Comparison of ENCODE assay signal across 8 cellular contexts in the genomic region with DNA sequence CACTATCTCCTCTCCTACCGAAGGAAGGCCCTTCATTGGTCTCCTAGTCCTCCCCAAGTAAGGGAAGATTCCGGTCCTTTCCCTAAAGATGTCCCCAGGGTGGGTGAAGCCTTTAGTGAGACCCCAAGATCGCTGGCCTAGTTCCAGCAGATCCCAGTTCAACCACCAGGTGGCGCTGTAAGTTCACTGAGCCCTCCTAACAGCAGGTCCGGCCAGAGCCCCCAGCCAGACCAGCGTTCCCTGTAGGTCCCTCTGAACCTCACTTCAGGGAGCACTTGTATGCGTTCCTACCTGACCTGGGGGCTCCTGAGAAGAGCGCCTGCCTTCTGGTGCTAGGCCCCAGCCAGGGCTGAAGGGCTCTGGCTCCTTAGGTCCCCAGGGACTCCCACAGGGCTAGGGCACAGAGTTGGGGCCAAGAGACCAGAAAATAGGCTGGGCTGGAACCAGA. TPM values are rescaled to one million over a fixed set of nuclear protein-coding genes. Genes with fewer than 3 reads are reported as not detected.
DNase-seq lines count a peak whose midpoint lies in the region; ATAC-seq and TF ChIP-seq lines count a peak whose summit lies in the region.

No MANE protein-coding gene starts in this region.

- H3K27me3 Mint-ChIP-seq in HFFc6 (ENCODE audit: insufficient read depth) (peaks cover 10% of the 10 kb centered on the region; the same call in 1 of the 2 replicates), mesothelial cell of epicardium (ENCODE audit: low read depth) (peaks cover 2% of the 10 kb centered on the region)
- H3K27me3 Mint-ChIP-seq in activated CD4-positive, alpha-beta memory T cell treated with anti-CD3 and anti-CD28 coated beads for 36 hours, result no peaks in the 10 kb centered on the region

- TF ChIP-seq CTCF in HFFc6 (IDR thresholded peaks at IDR 0.05) (peak; percentile 99), mesothelial cell of epicardium (IDR thresholded peaks at IDR 0.05; ENCODE audit: unreplicated experiment) (peak; percentile 97)

- H3K4me3 Mint-ChIP-seq in HFFc6, result no peak overlapping the region
- no peak overlapping the region for H3K4me3 Mint-ChIP-seq in activated CD4-positive, alpha-beta memory T cell treated with anti-CD3 and anti-CD28 coated beads for 36 hours
- no peak overlapping the region for H3K4me3 Mint-ChIP-seq in mesothelial cell of epicardium

- H3K27ac Mint-ChIP-seq in HFFc6 (no peak overlapping the region), mesothelial cell of epicardium (no peak overlapping the region)
- no peak overlapping the region for H3K27ac Mint-ChIP-seq in activated CD4-positive, alpha-beta memory T cell treated with anti-CD3 and anti-CD28 coated beads for 36 hours

- CTCF ChIA-PET in activated CD4-positive, alpha-beta memory T cell treated with anti-CD3 and anti-CD28 coated beads for 36 hours (lab: Charles Lee), result interaction anchor here (2.6 kb wide), 1 partner anchor 38 kb away, joined by 18 read pairs; a partner anchor contains a TSS

- ATAC-seq in HG02970 (IDR thresholded peaks at IDR 0.05; ENCODE audit: low FRiP score, unreplicated experiment), result no peak

- no peaks in the 10 kb centered on the region for H3K36me3 Mint-ChIP-seq in HFFc6 (ENCODE audit: low read depth)
- H3K36me3 Mint-ChIP-seq in activated CD4-positive, alpha-beta memory T cell treated with anti-CD3 and anti-CD28 coated beads for 36 hours, result no peaks in the 10 kb centered on the region
- no peaks in the 10 kb centered on the region for H3K36me3 Mint-ChIP-seq in mesothelial cell of epicardium

- intact Hi-C loops in activated CD4-positive, alpha-beta memory T cell treated with anti-CD3 and anti-CD28 coated beads for 36 hours (cut with micrococcal nuclease), result loop anchor here (1.0 to 10.0 kb wide), 3 partner anchors 39 to 341 kb away; no protein-coding TSS in a partner anchor

- peak; percentile 69 for DNase-seq in Daoy (ENCODE audit: low read depth)
- peak; percentile 28 for DNase-seq in HFFc6
- peak; percentile 74 for DNase-seq in NCI-H345 (lab: John Stamatoyannopoulos, UW)
- peak; percentile 76 for DNase-seq in activated CD4-positive, alpha-beta memory T cell treated with anti-CD3 and anti-CD28 coated beads for 36 hours
- peak; percentile 54 for DNase-seq in effector CD8-positive, alpha-beta T cell (lab: John Stamatoyannopoulos, UW)
- DNase-seq in mesothelial cell of epicardium (ENCODE audit: low spot score in 2 of 2, unreplicated experiment in 2 of 2), result peak; percentile 80 to 93
- peak; percentile 54 for DNase-seq in stimulated activated CD8-positive, alpha-beta memory T cell treated with anti-CD3 and anti-CD28 coated beads, Interleukin-4, amount 100 ng/mL, for 24 hours (ENCODE audit: low read depth)

- POLR2A ChIA-PET in activated CD4-positive, alpha-beta memory T cell treated with anti-CD3 and anti-CD28 coated beads for 36 hours (lab: Charles Lee), result no interaction called here

- H3K4me1 Mint-ChIP-seq in HFFc6 (ENCODE audit: low read depth) (peaks cover 10% of the 10 kb centered on the region), mesothelial cell of epicardium (peaks cover 21% of the 10 kb centered on the region)
- H3K4me1 Mint-ChIP-seq in activated CD4-positive, alpha-beta memory T cell treated with anti-CD3 and anti-CD28 coated beads for 36 hours (ENCODE audit: low read depth), result no peaks in the 10 kb centered on the region

- H3K9me3 Mint-ChIP-seq in HFFc6 (no peaks in the 10 kb centered on the region), mesothelial cell of epicardium (no peaks in the 10 kb centered on the region)
- no peaks in the 10 kb centered on the region for H3K9me3 Mint-ChIP-seq in activated CD4-positive, alpha-beta memory T cell treated with anti-CD3 and anti-CD28 coated beads for 36 hours

RNA-seq across cellular contexts. Expression of a gene that starts 38.1 kb away (rescaled TPM):
- 2.1 TPM in 1 of 2 replicates, not detected in the other for total RNA-seq in Daoy (2014; rRNA removed; shearing (Covaris generic))
- not detected for total RNA-seq in HFFc6 (2021; fragmentation: NEBNext Ultra II Directional; extraction: Animal tissue kit (Norgen Biotek cat#: 25700))
- not detected for total RNA-seq in activated CD4-positive, alpha-beta memory T cell treated with anti-CD3 and anti-CD28 coated beads for 36 hours
- 2.5 to 4.1 TPM (median 3.2 TPM) in 3 replicates for total RNA-seq in mesothelial cell of epicardium

RNA-seq across cellular contexts. Expression of a gene that starts 56.8 kb away (rescaled TPM):
- 2.4 and 7.3 TPM in 2 replicates for total RNA-seq in Daoy (2014; rRNA removed; shearing (Covaris generic))
- not detected for total RNA-seq in HFFc6 (2021; fragmentation: NEBNext Ultra II Directional; extraction: Animal tissue kit (Norgen Biotek cat#: 25700))
- total RNA-seq in activated CD4-positive, alpha-beta memory T cell treated with anti-CD3 and anti-CD28 coated beads for 36 hours, result 1 to 10 TPM; 5.0 to 5.6 TPM
- total RNA-seq in mesothelial cell of epicardium, result 1.9 to 2.4 TPM (median 2.1 TPM) in 3 replicates

Comparison
In these comparisons a context has a peak if more than half of its experiments do, and no peak if none do; other contexts are left out.
1. DNase-seq: peak in every context shown above with its lines; median percentile 86 in mesothelial cell of epicardium; 76 in activated CD4-positive, alpha-beta memory T cell treated with anti-CD3 and anti-CD28 coated beads for 36 hours; 74 in NCI-H345; 69 in Daoy; 54 in effector CD8-positive, alpha-beta T cell; 54 in stimulated activated CD8-positive, alpha-beta memory T cell treated with anti-CD3 and anti-CD28 coated beads, Interleukin-4, amount 100 ng/mL, for 24 hours; 28 in HFFc6.